Comparison of ENCODE assay signal across 17 cellular contexts in genomic region chr1:8646996-8647395, GRCh38.
A peak's percentile ranks its signal among the peaks of the same experiment; 100 is the strongest.
DNase-seq lines count a peak whose midpoint lies in the region; ATAC-seq and TF ChIP-seq lines count a peak whose summit lies in the region.
"Had no signal": no experiment of that assay in that cellular context is flagged by ENCODE, and none has a peak within 500 bp of the region (broad histone marks: within the 10 kb centered on the region; RNA-seq: fewer than 3 reads in every experiment).

No MANE protein-coding gene starts in this region.

- DNase-seq in NCI-H2171 treated with DMSO at 0.1 percent for 48 hours (lab: John Stamatoyannopoulos, UW) (peak; percentile 13), NCI-H2171 (lab: John Stamatoyannopoulos, UW) (no peak), mesenchymal stem cell (no peak), GOT3 (lab: John Stamatoyannopoulos, UW) (no peak), cerebellar cortex (ENCODE audit: low spot score) (no peak)
- DNase-seq in stimulated activated naive B cell treated with anti-CD40 and anti-IgM and Interleukin-4, amounts not matched to agents 10 μg/mL and 1 μg/mL and 100 μg/mL, for 72 hours, result no peak
- no peak for DNase-seq in effector memory CD4-positive, alpha-beta T cell
- DNase-seq: AML-193, NCI-H1092 treated with DMSO at 0.1 percent for 48 hours, NCI-H2081, OCI-M1, SHP77 had no signal

- H3K4me3 Mint-ChIP-seq in stimulated activated naive B cell treated with anti-CD40 and anti-IgM and Interleukin-4, amounts not matched to agents 10 μg/mL and 1 μg/mL and 100 μg/mL, for 72 hours, result no peak overlapping the region
- H3K4me3 Mint-ChIP-seq: CD14-positive monocyte had no signal

- H4K91ac ChIP-seq in mesenchymal stem cell (ENCODE audit: low read length), result peak overlapping the region; percentile 43

- peak overlapping the region; percentile 25 for H3K27ac Mint-ChIP-seq in stimulated activated naive B cell treated with anti-CD40 and anti-IgM and Interleukin-4, amounts not matched to agents 10 μg/mL and 1 μg/mL and 100 μg/mL, for 72 hours

- H3K79me1 ChIP-seq in mesenchymal stem cell (replicated peaks; ENCODE audit: low read length, poor library complexity, severe bottlenecking), result peaks cover 33% of the 10 kb centered on the region

- no peaks in the 10 kb centered on the region for H3K27me3 Mint-ChIP-seq in stimulated activated naive B cell treated with anti-CD40 and anti-IgM and Interleukin-4, amounts not matched to agents 10 μg/mL and 1 μg/mL and 100 μg/mL, for 72 hours

- peaks cover 5% of the 10 kb centered on the region for H3K4me1 ChIP-seq in mesenchymal stem cell (ENCODE audit: control insufficient read depth, insufficient read depth, low read depth, low read length)
- H3K4me1 ChIP-seq in effector memory CD4-positive, alpha-beta T cell (ENCODE audit: control insufficient read depth, insufficient read depth, low read length, poor library complexity, severe bottlenecking), result no peaks in the 10 kb centered on the region

- H3K36me3 Mint-ChIP-seq in stimulated activated naive B cell treated with anti-CD40 and anti-IgM and Interleukin-4, amounts not matched to agents 10 μg/mL and 1 μg/mL and 100 μg/mL, for 72 hours, result peaks cover 2 to 23% of the 10 kb centered on the region in 2 donors

- H3K27me3 ChIP-seq in mesenchymal stem cell (ENCODE audit: control insufficient read depth in 1 of 2, insufficient read depth in 1 of 2, low read length in 2 of 2), result no peaks in the 10 kb centered on the region
- H3K27me3 ChIP-seq in effector memory CD4-positive, alpha-beta T cell (replicated peaks; ENCODE audit: control insufficient read depth, insufficient read depth, low read length, poor library complexity, severe bottlenecking), result no peaks in the 10 kb centered on the region

- H3K36me3 ChIP-seq in mesenchymal stem cell (ENCODE audit: control insufficient read depth in 1 of 2, insufficient read depth in 2 of 2, low read depth in 1 of 2, low read length in 2 of 2), result no peaks in the 10 kb centered on the region
- H3K36me3 ChIP-seq in effector memory CD4-positive, alpha-beta T cell (ENCODE audit: control insufficient read depth, insufficient read depth, low read length), result no peaks in the 10 kb centered on the region
- H3K36me3 ChIP-seq: HAP-1 had no signal

- no peak overlapping the region for H2AK5ac ChIP-seq in mesenchymal stem cell (ENCODE audit: low read length, severe bottlenecking)

- H4K8ac ChIP-seq in mesenchymal stem cell (ENCODE audit: low read length), result no peak overlapping the region

- no peak overlapping the region for H3K14ac ChIP-seq in mesenchymal stem cell (ENCODE audit: low read length in 2 of 2)

- peak overlapping the region; percentile 0 to 41 for H3K18ac ChIP-seq in mesenchymal stem cell (ENCODE audit: low read depth in 1 of 2, low read length in 2 of 2)

- peak overlapping the region in 1 of 2 experiments; percentile 56 for H3K23ac ChIP-seq in mesenchymal stem cell (ENCODE audit: low read length in 2 of 2)

- WGBS in mesenchymal stem cell, result 75% methylated on average over 3 of the region's 3 CpGs

- ATAC-seq in SK-N-SH treated with all-trans-retinoic acid at 6 μM for 48 hours, result no peak
- ATAC-seq in stimulated activated naive B cell treated with anti-CD40 and anti-IgM and Interleukin-4, amounts not matched to agents 10 μg/mL and 1 μg/mL and 100 μg/mL, for 72 hours (replicated peaks), result no peak
- ATAC-seq: K562 had no signal

- no peak overlapping the region for H3K9ac ChIP-seq in mesenchymal stem cell (ENCODE audit: low read length)

- H3K4me1 Mint-ChIP-seq in stimulated activated naive B cell treated with anti-CD40 and anti-IgM and Interleukin-4, amounts not matched to agents 10 μg/mL and 1 μg/mL and 100 μg/mL, for 72 hours, result peaks cover 32 to 76% of the 10 kb centered on the region in 2 donors

- H3K4me3 ChIP-seq in mesenchymal stem cell (ENCODE audit: insufficient read depth in 1 of 2, low read depth in 1 of 2, low read length in 2 of 2), result no peak overlapping the region
- no peak overlapping the region for H3K4me3 ChIP-seq in effector memory CD4-positive, alpha-beta T cell (ENCODE audit: insufficient read depth, low read depth, low read length, poor library complexity, severe bottlenecking)
- H3K4me3 ChIP-seq: HAP-1, K562 had no signal

- H2BK5ac ChIP-seq in mesenchymal stem cell (ENCODE audit: low read depth, low read length, poor library complexity, severe bottlenecking), result no peak overlapping the region

- no peak overlapping the region for H2BK120ac ChIP-seq in mesenchymal stem cell (ENCODE audit: low read depth, low read length)

- H2BK15ac ChIP-seq in mesenchymal stem cell (ENCODE audit: low read depth, poor library complexity, severe bottlenecking), result peak overlapping the region; percentile 48

- no peaks in the 10 kb centered on the region for H3K9me3 ChIP-seq in mesenchymal stem cell (ENCODE audit: control insufficient read depth, low read length)
- H3K9me3 ChIP-seq in effector memory CD4-positive, alpha-beta T cell (ENCODE audit: control insufficient read depth, low read length), result no peaks in the 10 kb centered on the region
- H3K9me3 ChIP-seq: HAP-1 had no signal

- H3K4ac ChIP-seq in mesenchymal stem cell (ENCODE audit: low read depth in 1 of 2, low read length in 2 of 2), result no peak overlapping the region

- H2BK12ac ChIP-seq in mesenchymal stem cell (ENCODE audit: low read length in 2 of 2), result peak overlapping the region in 1 of 2 experiments; percentile 42

- no peaks in the 10 kb centered on the region for H3K9me3 Mint-ChIP-seq in stimulated activated naive B cell treated with anti-CD40 and anti-IgM and Interleukin-4, amounts not matched to agents 10 μg/mL and 1 μg/mL and 100 μg/mL, for 72 hours
- H3K9me3 Mint-ChIP-seq: CD14-positive monocyte had no signal

- H2AFZ ChIP-seq in mesenchymal stem cell (ENCODE audit: low read depth, low read length), result no peak overlapping the region

- H3K27ac ChIP-seq in mesenchymal stem cell (ENCODE audit: low read length, poor library complexity, severe bottlenecking), result no peak overlapping the region
- no peak overlapping the region for H3K27ac ChIP-seq in effector memory CD4-positive, alpha-beta T cell (ENCODE audit: insufficient read depth, low read length, poor library complexity, severe bottlenecking)
- H3K27ac ChIP-seq: 22Rv1 had no signal

- no peak overlapping the region for H3K4me2 ChIP-seq in mesenchymal stem cell (ENCODE audit: low read length, poor library complexity, severe bottlenecking)

TF ChIP-seq in SK-N-SH treated with all-trans-retinoic acid at 6 μM for 48 hours, 23 proteins besides CTCF, POLR2A, EP300 and RAD21:
- peak; percentile 97 for TF ChIP-seq ZNF70 (CRISPR knock-in tag; IDR thresholded peaks at IDR 0.05)
- TF ChIP-seq, protein P1, sequence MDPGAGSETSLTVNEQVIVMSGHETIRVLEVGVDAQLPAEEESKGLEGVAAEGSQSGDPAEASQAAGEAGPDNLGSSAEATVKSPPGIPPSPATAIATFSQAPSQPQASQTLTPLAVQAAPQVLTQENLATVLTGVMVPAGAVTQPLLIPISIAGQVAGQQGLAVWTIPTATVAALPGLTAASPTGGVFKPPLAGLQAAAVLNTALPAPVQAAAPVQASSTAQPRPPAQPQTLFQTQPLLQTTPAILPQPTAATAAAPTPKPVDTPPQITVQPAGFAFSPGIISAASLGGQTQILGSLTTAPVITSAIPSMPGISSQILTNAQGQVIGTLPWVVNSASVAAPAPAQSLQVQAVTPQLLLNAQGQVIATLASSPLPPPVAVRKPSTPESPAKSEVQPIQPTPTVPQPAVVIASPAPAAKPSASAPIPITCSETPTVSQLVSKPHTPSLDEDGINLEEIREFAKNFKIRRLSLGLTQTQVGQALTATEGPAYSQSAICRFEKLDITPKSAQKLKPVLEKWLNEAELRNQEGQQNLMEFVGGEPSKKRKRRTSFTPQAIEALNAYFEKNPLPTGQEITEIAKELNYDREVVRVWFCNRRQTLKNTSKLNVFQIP (CRISPR knock-in tag; IDR thresholded peaks at IDR 0.05; ENCODE audit: borderline replicate concordance, low read depth), result no peak
